29 cellular contexts compared by ENCODE assay signal in genomic region chr1:34973326-34973725, GRCh38. TPM values are rescaled to one million over a fixed set of nuclear protein-coding genes. Genes with fewer than 3 reads are reported as not detected.
"Had no signal": no experiment of that assay in that cellular context is flagged by ENCODE, and none has a peak within 500 bp of the region (broad histone marks: within the 10 kb centered on the region; RNA-seq: fewer than 3 reads in every experiment).

No MANE protein-coding gene starts in this region.

- H3K4me3 ChIP-seq: dorsolateral prefrontal cortex, hepatocyte, lung, neural progenitor cell, pancreas, psoas muscle, spleen, testis, tibial nerve, upper lobe of right lung, vagina had no signal

- ATAC-seq: esophagus mucosa; left colon; left ventricle myocardium superior; natural killer cell treated with Interleukin-12 subunit alpha and Interleukin-12 subunit beta and Interleukin-15 and Interleukin-18, amount 100 ng/mL, for 72 hours; pancreas; psoas muscle; sciatic nerve; stimulated activated memory B cell treated with anti-CD40 and anti-IgM and Interleukin-4, amounts not matched to agents 10 μg/mL and 1 μg/mL and 100 μg/mL, for 72 hours; stimulated activated naive CD8-positive, alpha-beta T cell treated with anti-CD3 and anti-CD28 coated beads, Interleukin-15, amount 100 ng/mL, for 72 hours; upper lobe of right lung had no signal

- H3K4me1 ChIP-seq: pancreas, psoas muscle, spleen, tibial nerve, upper lobe of right lung, vagina had no signal

- DNase-seq: cortex of kidney; dorsolateral prefrontal cortex; effector CD8-positive, alpha-beta T cell; foreskin melanocyte; head of caudate nucleus; left colon; left ventricle myocardium superior; mesenchymal stem cell; midbrain; nucleus accumbens; pancreas; psoas muscle; spleen; stimulated activated CD4-positive, alpha-beta T cell treated with anti-CD3 and anti-CD28 coated beads, Interleukin-15, amount 100 ng/mL, for 24 hours; stimulated activated CD4-positive, alpha-beta T cell treated with anti-CD3 and anti-CD28 coated beads, Interleukin-1b, Interleukin-23, amount 100 ng/mL, for 48 hours; stimulated activated CD4-positive, alpha-beta T cell treated with anti-CD3 and anti-CD28 coated beads, Interleukin-4, amount 100 ng/mL, for 24 hours; stimulated activated naive CD8-positive, alpha-beta T cell treated with anti-CD3 and anti-CD28 coated beads, Interleukin-15, amount 100 ng/mL, for 72 hours; testis; upper lobe of right lung had no signal

- H3K27me3 ChIP-seq: dorsolateral prefrontal cortex, hepatocyte, neural progenitor cell, pancreas, testis, tibial nerve, upper lobe of right lung, vagina had no signal

- H3K27ac ChIP-seq: dorsolateral prefrontal cortex, hepatocyte, neural progenitor cell, pancreas, psoas muscle, spleen, testis, tibial nerve, upper lobe of right lung, vagina had no signal

RNA-seq across cellular contexts. Expression of gene DLGAP3, which starts 43.9 kb away (rescaled TPM):
- total RNA-seq: skeletal muscle tissue, vagina had no signal
